20 cellular contexts compared by ENCODE assay signal in the genomic region with DNA sequence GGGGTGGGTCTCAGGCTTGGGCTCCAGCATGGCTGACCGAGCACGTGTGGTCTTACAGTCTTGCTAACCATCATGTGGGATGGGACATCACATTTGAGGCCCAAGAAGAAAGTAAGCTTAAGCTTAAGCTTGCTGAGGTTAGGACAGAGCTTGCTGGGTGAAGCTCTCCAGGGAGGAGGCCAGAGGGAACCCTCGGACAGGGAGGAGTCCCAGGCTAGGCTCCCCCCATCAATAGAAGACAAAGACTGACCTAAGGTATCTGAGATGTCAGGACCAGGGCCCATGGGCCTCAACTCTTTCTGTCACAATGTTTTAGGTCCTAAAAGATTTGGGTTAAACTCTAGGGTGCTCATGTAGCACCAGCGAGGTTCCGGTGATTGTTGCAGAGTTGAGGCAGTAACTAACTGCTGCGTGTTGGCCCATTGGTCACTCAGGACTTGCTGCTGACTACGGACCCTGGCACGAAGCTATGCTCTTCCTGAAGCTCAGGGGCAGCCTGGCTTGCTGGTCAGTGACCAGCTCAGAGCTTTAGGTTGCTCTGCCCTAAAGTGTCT.
"Had no signal": no experiment of that assay in that cellular context is flagged by ENCODE, and none has a peak within 500 bp of the region (broad histone marks: within the 10 kb centered on the region; RNA-seq: fewer than 3 reads in every experiment).

No MANE protein-coding gene starts in this region.

- H3K4me1 Mint-ChIP-seq: natural killer cell had no signal

- H3K27me3 ChIP-seq: adrenal gland, ascending aorta, brain microvascular endothelial cell, esophagus squamous epithelium, gastrocnemius medialis, left lung, testis had no signal

- H3K27me3 Mint-ChIP-seq: progenitor cell of endocrine pancreas had no signal

- H3K4me3 Mint-ChIP-seq: natural killer cell; stimulated activated naive B cell treated with anti-CD40 and anti-IgM and Interleukin-4, amounts not matched to agents 10 μg/mL and 1 μg/mL and 100 μg/mL, for 72 hours; type B pancreatic cell had no signal

- H3K9me3 Mint-ChIP-seq: effector memory CD8-positive, alpha-beta T cell; natural killer cell; stimulated activated naive B cell treated with anti-CD40 and anti-IgM and Interleukin-4, amounts not matched to agents 10 μg/mL and 1 μg/mL and 100 μg/mL, for 72 hours; T-helper 1 cell treated with Interleukin-12 subunit alpha and Interleukin-12 subunit beta and Interleukin-4 antibody, amounts not matched to agents 30 μg/mL and 1 μg/mL, for 36 hours; type B pancreatic cell had no signal

- H3K4me3 ChIP-seq: adrenal gland, ascending aorta, esophagus squamous epithelium, gastrocnemius medialis, left lung, testis had no signal

- H3K27ac ChIP-seq: adrenal gland, ascending aorta, brain microvascular endothelial cell, esophagus squamous epithelium, gastrocnemius medialis, left lung, testis had no signal

- H3K36me3 Mint-ChIP-seq: natural killer cell; stimulated activated naive B cell treated with anti-CD40 and anti-IgM and Interleukin-4, amounts not matched to agents 10 μg/mL and 1 μg/mL and 100 μg/mL, for 72 hours had no signal

- ATAC-seq: gastrocnemius medialis; left lung; stimulated activated naive B cell treated with anti-CD40 and anti-IgM and Interleukin-4, amounts not matched to agents 10 μg/mL and 1 μg/mL and 100 μg/mL, for 72 hours had no signal

- H3K4me1 ChIP-seq: adrenal gland, ascending aorta, esophagus squamous epithelium, gastrocnemius medialis, left lung, testis had no signal

- H3K27ac Mint-ChIP-seq: effector memory CD8-positive, alpha-beta T cell; natural killer cell; progenitor cell of endocrine pancreas; stimulated activated naive B cell treated with anti-CD40 and anti-IgM and Interleukin-4, amounts not matched to agents 10 μg/mL and 1 μg/mL and 100 μg/mL, for 72 hours; type B pancreatic cell had no signal

- H3K36me3 ChIP-seq: adrenal gland, brain microvascular endothelial cell had no signal

- DNase-seq: activated CD4-positive, alpha-beta T cell treated with anti-CD3 and anti-CD28 coated beads, Interleukin-2, amount 50 U/mL, for 48 hours; brain microvascular endothelial cell; caudate nucleus; dermis blood vessel endothelial cell; effector memory CD8-positive, alpha-beta T cell; esophagus squamous epithelium; gastrocnemius medialis; hippocampal formation; kidney glomerular epithelial cell; left lung; natural killer cell; stimulated activated CD4-positive, alpha-beta T cell treated with anti-CD3 and anti-CD28 coated beads, Interleukin-2, amount 100 ng/mL, for 48 hours; stimulated activated CD8-positive, alpha-beta memory T cell treated with anti-CD3 and anti-CD28 coated beads, Interleukin-4, amount 100 ng/mL, for 48 hours; stimulated activated naive B cell treated with anti-CD40 and anti-IgM and Interleukin-4, amounts not matched to agents 10 μg/mL and 1 μg/mL and 100 μg/mL, for 72 hours; testis had no signal

- H3K9me3 ChIP-seq: adrenal gland, ascending aorta, esophagus squamous epithelium, gastrocnemius medialis, left lung, testis had no signal
